Comparison of ENCODE assay signal across 8 cellular contexts in the genomic region with DNA sequence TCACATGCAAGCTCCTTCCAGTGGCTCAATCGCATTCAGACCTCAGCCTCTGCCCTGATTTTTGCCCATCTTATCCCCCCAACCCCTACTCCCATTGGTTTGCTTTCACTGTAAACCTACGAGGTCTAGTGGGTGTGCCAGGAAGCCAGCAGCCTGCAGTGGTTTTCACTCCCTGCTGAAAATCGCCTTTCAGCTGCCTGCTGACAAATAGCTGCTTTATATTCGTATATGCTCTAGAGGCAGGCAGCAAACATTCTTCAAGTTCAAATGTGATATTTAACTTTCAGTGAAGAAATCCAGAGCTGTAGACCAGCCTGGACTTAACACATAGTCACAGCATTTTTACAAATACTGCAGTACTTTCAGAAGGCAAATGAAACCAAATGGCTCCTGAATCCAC.
DNase-seq lines count a peak whose midpoint lies in the region; ATAC-seq and TF ChIP-seq lines count a peak whose summit lies in the region.

No MANE protein-coding gene starts in this region.

- ATAC-seq in T-cell (replicated peaks in 1 of 4) (peak; percentile 47 to 68 (median 60)), GM19351 (IDR thresholded peaks at IDR 0.05; ENCODE audit: unreplicated experiment) (no peak), HG03432 (IDR thresholded peaks at IDR 0.05; ENCODE audit: unreplicated experiment) (no peak)
- no peak for ATAC-seq in central memory CD8-positive, alpha-beta T cell (replicated peaks; ENCODE audit: extremely low read depth, poor library complexity, severe bottlenecking)

- H3K4me3 Mint-ChIP-seq in CD4-positive, alpha-beta memory T cell: peak overlapping the region; percentile 80 to 88 (median 86)
- H3K4me3 Mint-ChIP-seq in T-cell: peak overlapping the region; percentile 66 to 80 (median 73)
- H3K4me3 Mint-ChIP-seq in central memory CD8-positive, alpha-beta T cell: peak overlapping the region; percentile 60

- peaks cover 0 to 3% (median 0%) of the 10 kb centered on the region in 8 donors for H3K9me3 Mint-ChIP-seq in CD4-positive, alpha-beta memory T cell
- H3K9me3 Mint-ChIP-seq in T-cell: peaks cover 0 to 7% (median 0%) of the 10 kb centered on the region in 3 donors
- H3K9me3 Mint-ChIP-seq in central memory CD8-positive, alpha-beta T cell: no peaks in the 10 kb centered on the region

- H3K4me1 ChIP-seq in CD4-positive, alpha-beta memory T cell (ENCODE audit: insufficient read depth, low read length): peaks cover 91% of the 10 kb centered on the region
- peaks cover 3 to 4% of the 10 kb centered on the region in 2 donors for H3K4me1 ChIP-seq in mucosa of rectum (ENCODE audit: control insufficient read depth in 2 of 2, insufficient read depth in 2 of 2, low read length in 2 of 2)

- H3K27ac ChIP-seq in CD4-positive, alpha-beta memory T cell (ENCODE audit: low read depth, low read length): peak overlapping the region; percentile 87
- H3K27ac ChIP-seq in mucosa of rectum (ENCODE audit: low read depth in 2 of 2, low read length in 2 of 2) (peak overlapping the region; percentile 28 to 69), RWPE1 (no peak overlapping the region)

- DNase-seq in CD4-positive, alpha-beta memory T cell: peak; percentile 51 to 60 (median 57)
- DNase-seq in T-cell: peak in 32 of 34 experiments; percentile 4 to 54 (median 37)
- DNase-seq in central memory CD8-positive, alpha-beta T cell (ENCODE audit: low spot score in 2 of 2): peak; percentile 22 to 40
- DNase-seq in D341Med (ENCODE audit: low spot score): no peak
- DNase-seq in RWPE1 (ENCODE audit: low spot score): no peak

- TF ChIP-seq CTCF in RWPE1 (conservative IDR thresholded peaks at IDR 0.05; ENCODE audit: low read depth): no peak

- intact Hi-C loops in CD4-positive, alpha-beta memory T cell (cut with micrococcal nuclease): loop anchor here (2.0 kb wide), 1 partner anchor 25 kb away; no protein-coding TSS in a partner anchor

- H3K9me3 ChIP-seq in CD4-positive, alpha-beta memory T cell (ENCODE audit: control insufficient read depth in 1 of 2, low read length in 2 of 2): no peaks in the 10 kb centered on the region
- no peaks in the 10 kb centered on the region for H3K9me3 ChIP-seq in mucosa of rectum (ENCODE audit: control insufficient read depth in 2 of 2, low read length in 2 of 2)

- peak overlapping the region; percentile 96 to 99 (median 98) for H3K27ac Mint-ChIP-seq in CD4-positive, alpha-beta memory T cell
- peak overlapping the region; percentile 97 for H3K27ac Mint-ChIP-seq in T-cell
- peak overlapping the region; percentile 97 for H3K27ac Mint-ChIP-seq in central memory CD8-positive, alpha-beta T cell (ENCODE audit: low read depth)

- H3K4me1 Mint-ChIP-seq in CD4-positive, alpha-beta memory T cell: peaks cover 70 to 87% (median 78%) of the 10 kb centered on the region in 4 donors
- H3K4me1 Mint-ChIP-seq in T-cell: peaks cover 88 to 92% (median 91%) of the 10 kb centered on the region in 3 donors
- H3K4me1 Mint-ChIP-seq in central memory CD8-positive, alpha-beta T cell: peaks cover 74% of the 10 kb centered on the region

- peak overlapping the region; percentile 37 to 42 for H3K4me3 ChIP-seq in CD4-positive, alpha-beta memory T cell (ENCODE audit: low read length in 2 of 2)
- H3K4me3 ChIP-seq in mucosa of rectum (ENCODE audit: low read length in 2 of 2): peak overlapping the region; percentile 25 to 51

- peaks cover 4 to 12% of the 10 kb centered on the region in 2 donors for H3K36me3 Mint-ChIP-seq in CD4-positive, alpha-beta memory T cell
- peaks cover 8% of the 10 kb centered on the region for H3K36me3 Mint-ChIP-seq in T-cell
- H3K36me3 Mint-ChIP-seq in central memory CD8-positive, alpha-beta T cell (ENCODE audit: insufficient read depth): peaks cover 19% of the 10 kb centered on the region

- POLR2A ChIA-PET in CD4-positive, alpha-beta memory T cell (lab: Charles Lee; ENCODE audit: partially characterized antibody): interaction anchor here (0.6 to 7.6 kb wide), 19 partner anchors 10 to 214 kb away, joined by 3 to 92 read pairs (median 5); partner anchors contain the start of genes PAFAH1B2 and SIK3
- POLR2A ChIA-PET in T-cell (lab: Charles Lee) (interaction anchor here (0.6 to 2.1 kb wide), 9 partner anchors 21 to 169 kb away, joined by 3 to 15 read pairs (median 3); partner anchors contain the start of gene SIK3 (in 1 of the 2)), RWPE1 (lab: Yijun Ruan, JAX; ENCODE audit: low non-redundant PET) (no interaction called here)

- H3K36me3 ChIP-seq in CD4-positive, alpha-beta memory T cell (ENCODE audit: insufficient read depth, low read length): no peaks in the 10 kb centered on the region
- peaks cover 0 to 7% of the 10 kb centered on the region in 2 donors for H3K36me3 ChIP-seq in mucosa of rectum (ENCODE audit: control insufficient read depth in 2 of 2, insufficient read depth in 2 of 2, low read length in 2 of 2)

- CTCF ChIA-PET in CD4-positive, alpha-beta memory T cell (lab: Charles Lee; ENCODE audit: partially characterized antibody): interaction anchor here (0.9 to 4.5 kb wide), 17 partner anchors 9 to 224 kb away, joined by 3 to 38 read pairs (median 3); partner anchors contain the start of genes APOA5 and SIK3
- CTCF ChIA-PET in T-cell (lab: Charles Lee) (interaction anchor here (0.6 to 1.6 kb wide), 8 partner anchors 12 to 175 kb away, joined by 3 to 9 read pairs (median 3); no protein-coding TSS in a partner anchor), RWPE1 (lab: Yijun Ruan, JAX) (no interaction called here)

- H3K9ac ChIP-seq in mucosa of rectum (ENCODE audit: low read depth in 1 of 2, low read length in 2 of 2): no peak overlapping the region

- no peaks in the 10 kb centered on the region for H3K27me3 ChIP-seq in CD4-positive, alpha-beta memory T cell (ENCODE audit: insufficient read depth, low read length)
- H3K27me3 ChIP-seq in mucosa of rectum (ENCODE audit: control insufficient read depth in 2 of 2, insufficient read depth in 2 of 2, low read length in 2 of 2): no peaks in the 10 kb centered on the region

- no peaks in the 10 kb centered on the region for H3K27me3 Mint-ChIP-seq in CD4-positive, alpha-beta memory T cell
- H3K27me3 Mint-ChIP-seq in T-cell: no peaks in the 10 kb centered on the region
- no peaks in the 10 kb centered on the region for H3K27me3 Mint-ChIP-seq in central memory CD8-positive, alpha-beta T cell

Comparison
In these comparisons a context has a peak if more than half of its experiments do, and no peak if none do; other contexts are left out.
1. DNase-seq: peak in CD4-positive, alpha-beta memory T cell (5 of 5), T-cell (32 of 34) and central memory CD8-positive, alpha-beta T cell (2 of 2); none in D341Med (single experiment) and RWPE1 (single experiment).
2. ATAC-seq: peak in T-cell (4 of 4); none in central memory CD8-positive, alpha-beta T cell (single experiment), GM19351 (single experiment) and HG03432 (single experiment).
3. Peak in every context shown above with its lines, with median percentiles within 50 percentile points of each other: H3K27ac Mint-ChIP-seq and H3K4me3 Mint-ChIP-seq.